In genomic region chr1:17502326-17502778, GRCh38 we compare ENCODE assay signal across 9 cellular contexts. TPM values are rescaled to one million over a fixed set of nuclear protein-coding genes. Genes with fewer than 3 reads are reported as not detected.
A peak's percentile ranks its signal among the peaks of the same experiment; 100 is the strongest.
DNase-seq lines count a peak whose midpoint lies in the region; ATAC-seq and TF ChIP-seq lines count a peak whose summit lies in the region.
"Had no signal": no experiment of that assay in that cellular context is flagged by ENCODE, and none has a peak within 500 bp of the region (broad histone marks: within the 10 kb centered on the region; RNA-seq: fewer than 3 reads in every experiment).

No MANE protein-coding gene starts in this region.

- no peaks in the 10 kb centered on the region for H3K9me3 Mint-ChIP-seq in activated T-helper 1 cell treated with anti-CD3 and anti-CD28 coated beads, Interleukin-12 subunit alpha, Interleukin-12 subunit beta, Interleukin-2, Interleukin-4 antibody, amounts not matched to agents 30 ng/mL and 10 ng/mL and 1 ng/mL, durations not matched to agents 14 hours and 24 hours and 36 hours

- no peaks in the 10 kb centered on the region for H3K4me1 Mint-ChIP-seq in activated T-helper 1 cell treated with anti-CD3 and anti-CD28 coated beads, Interleukin-12 subunit alpha, Interleukin-12 subunit beta, Interleukin-2, Interleukin-4 antibody, amounts not matched to agents 30 ng/mL and 10 ng/mL and 1 ng/mL, durations not matched to agents 14 hours and 24 hours and 36 hours (ENCODE audit: low read depth)
- H3K4me1 Mint-ChIP-seq: T-helper 17 cell had no signal

- H3K4me1 ChIP-seq in NT2/D1 (ENCODE audit: insufficient read depth, insufficient read length) (peaks cover 4% of the 10 kb centered on the region), gastroesophageal sphincter (peaks cover 0 to 17% (median 7%) of the 10 kb centered on the region in 3 donors), neutrophil (ENCODE audit: control insufficient read depth in 1 of 2, insufficient read depth in 1 of 2, low read depth in 1 of 2, low read length in 1 of 2) (no peaks in the 10 kb centered on the region), tibial artery (peaks cover 0 to 16% (median 11%) of the 10 kb centered on the region in 4 donors)

- H3K27ac ChIP-seq in gastroesophageal sphincter: peak overlapping the region; percentile 20 to 73 (median 64)
- H3K27ac ChIP-seq in neutrophil: no peak overlapping the region
- H3K27ac ChIP-seq in tibial artery: peak overlapping the region; percentile 76 to 81

- TF ChIP-seq CTCF in gastroesophageal sphincter (IDR thresholded peaks at IDR 0.05) (peak in 3 of 4 experiments; percentile 95 to 98 (median 95)), neutrophil (IDR thresholded peaks at IDR 0.05) (peak; percentile 32), tibial artery (IDR thresholded peaks at IDR 0.05) (peak; percentile 96 to 97)

- intact Hi-C loops in activated T-helper 1 cell treated with anti-CD3 and anti-CD28 coated beads, Interleukin-12 subunit alpha, Interleukin-12 subunit beta, Interleukin-2, Interleukin-4 antibody, amounts not matched to agents 30 ng/mL and 10 ng/mL and 1 ng/mL, durations not matched to agents 14 hours and 24 hours and 36 hours (cut with micrococcal nuclease): loop anchor here (1.0 kb wide), 1 partner anchor 104 kb away; no protein-coding TSS in a partner anchor
- intact Hi-C loops in tibial artery (cut with DNase I; ENCODE audit: low total_unique reads): loop anchor here (2.0 kb wide), 1 partner anchor 104 kb away; no protein-coding TSS in a partner anchor

- ATAC-seq in gastroesophageal sphincter: peak; percentile 96
- ATAC-seq in GM18868 (IDR thresholded peaks at IDR 0.05; ENCODE audit: unreplicated experiment): no peak
- ATAC-seq: T-helper 17 cell had no signal

- no peak for TF ChIP-seq EP300 in gastroesophageal sphincter (IDR thresholded peaks at IDR 0.05)

- no peak overlapping the region for H3K27ac Mint-ChIP-seq in activated T-helper 1 cell treated with anti-CD3 and anti-CD28 coated beads, Interleukin-12 subunit alpha, Interleukin-12 subunit beta, Interleukin-2, Interleukin-4 antibody, amounts not matched to agents 30 ng/mL and 10 ng/mL and 1 ng/mL, durations not matched to agents 14 hours and 24 hours and 36 hours
- H3K27ac Mint-ChIP-seq: T-helper 17 cell had no signal

- no peaks in the 10 kb centered on the region for H3K36me3 Mint-ChIP-seq in activated T-helper 1 cell treated with anti-CD3 and anti-CD28 coated beads, Interleukin-12 subunit alpha, Interleukin-12 subunit beta, Interleukin-2, Interleukin-4 antibody, amounts not matched to agents 30 ng/mL and 10 ng/mL and 1 ng/mL, durations not matched to agents 14 hours and 24 hours and 36 hours (ENCODE audit: low read depth)

- 0 to 3% methylated on average over 5 of the region's 12 CpGs for WGBS in gastroesophageal sphincter (ENCODE audit: low coverage in 1 of 2), 2 donors

- H3K4me3 ChIP-seq in NT2/D1 (ENCODE audit: insufficient read length, low read depth): no peak overlapping the region
- no peak overlapping the region for H3K4me3 ChIP-seq in gastroesophageal sphincter
- no peak overlapping the region for H3K4me3 ChIP-seq in neutrophil (ENCODE audit: low read depth in 1 of 2, low read length in 1 of 2)
- no peak overlapping the region for H3K4me3 ChIP-seq in tibial artery

- H3K27me3 ChIP-seq in NT2/D1 (ENCODE audit: insufficient read depth, insufficient read length) (no peaks in the 10 kb centered on the region), gastroesophageal sphincter (no peaks in the 10 kb centered on the region), neutrophil (peaks cover 24% of the 10 kb centered on the region), tibial artery (no peaks in the 10 kb centered on the region)

- H3K4me3 Mint-ChIP-seq in activated T-helper 1 cell treated with anti-CD3 and anti-CD28 coated beads, Interleukin-12 subunit alpha, Interleukin-12 subunit beta, Interleukin-2, Interleukin-4 antibody, amounts not matched to agents 30 ng/mL and 10 ng/mL and 1 ng/mL, durations not matched to agents 14 hours and 24 hours and 36 hours: no peak overlapping the region
- H3K4me3 Mint-ChIP-seq: T-helper 17 cell had no signal

- DNase-seq in D341Med (ENCODE audit: low spot score): peak; percentile 82
- peak; percentile 93 for DNase-seq in HT-29 (ENCODE audit: low spot score)
- peak; percentile 68 for DNase-seq in NT2/D1 (ENCODE audit: low read depth, low spot score)
- peak; percentile 37 for DNase-seq in activated T-helper 1 cell treated with anti-CD3 and anti-CD28 coated beads, Interleukin-12 subunit alpha, Interleukin-12 subunit beta, Interleukin-2, Interleukin-4 antibody, amounts not matched to agents 30 ng/mL and 10 ng/mL and 1 ng/mL, durations not matched to agents 14 hours and 24 hours and 36 hours (ENCODE audit: low spot score)
- DNase-seq in tibial artery: peak; percentile 94 to 96

- H3K9me3 ChIP-seq in NT2/D1 (ENCODE audit: insufficient read depth, low read length): peaks cover 13% of the 10 kb centered on the region; the same call in 1 of the 2 replicates
- no peaks in the 10 kb centered on the region for H3K9me3 ChIP-seq in gastroesophageal sphincter
- H3K9me3 ChIP-seq in neutrophil: no peaks in the 10 kb centered on the region
- H3K9me3 ChIP-seq in tibial artery: no peaks in the 10 kb centered on the region

- no peaks in the 10 kb centered on the region for H3K36me3 ChIP-seq in NT2/D1 (ENCODE audit: insufficient read depth, insufficient read length, low read length)
- no peaks in the 10 kb centered on the region for H3K36me3 ChIP-seq in gastroesophageal sphincter
- no peaks in the 10 kb centered on the region for H3K36me3 ChIP-seq in neutrophil
- H3K36me3 ChIP-seq in tibial artery: no peaks in the 10 kb centered on the region

- TF ChIP-seq POLR2A in gastroesophageal sphincter (IDR thresholded peaks at IDR 0.05): no peak

- no peak overlapping the region for H3K9ac ChIP-seq in NT2/D1 (ENCODE audit: insufficient read length, low read depth)

- H3K27me3 Mint-ChIP-seq in activated T-helper 1 cell treated with anti-CD3 and anti-CD28 coated beads, Interleukin-12 subunit alpha, Interleukin-12 subunit beta, Interleukin-2, Interleukin-4 antibody, amounts not matched to agents 30 ng/mL and 10 ng/mL and 1 ng/mL, durations not matched to agents 14 hours and 24 hours and 36 hours (ENCODE audit: insufficient read depth): peaks cover 2% of the 10 kb centered on the region

RNA-seq across cellular contexts. Expression of gene ARHGEF10L, which starts 37.1 kb away (rescaled TPM):
- total RNA-seq in HT-29 (2014; rRNA removed; shearing (Covaris generic)): 54.2 and 56.1 TPM in 2 replicates
- not detected in 2 replicates for total RNA-seq in activated T-helper 1 cell treated with anti-CD3 and anti-CD28 coated beads, Interleukin-12 subunit alpha, Interleukin-12 subunit beta, Interleukin-2, Interleukin-4 antibody, amounts not matched to agents 30 ng/mL and 10 ng/mL and 1 ng/mL, durations not matched to agents 14 hours and 24 hours and 36 hours
- 10 to 100 TPM; 50.9 to 97.0 (median 80.3) TPM for total RNA-seq in gastroesophageal sphincter

Comparison
In these comparisons a context has a peak if more than half of its experiments do, and no peak if none do; other contexts are left out.
1. DNase-seq: peak in every context shown above with its lines; median percentile 95 in tibial artery; 93 in HT-29; 82 in D341Med; 68 in NT2/D1; 37 in activated T-helper 1 cell treated with anti-CD3 and anti-CD28 coated beads, Interleukin-12 subunit alpha, Interleukin-12 subunit beta, Interleukin-2, Interleukin-4 antibody, amounts not matched to agents 30 ng/mL and 10 ng/mL and 1 ng/mL, durations not matched to agents 14 hours and 24 hours and 36 hours.
2. CTCF ChIP-seq: peak in every context shown above with its lines; median percentile 96 in tibial artery; 95 in gastroesophageal sphincter; 32 in neutrophil.
3. RNA of gene ARHGEF10L, which starts 37.1 kb away (total RNA-seq): 50.9 to 97.0 TPM in gastroesophageal sphincter and 54.2 to 56.1 TPM in HT-29; not detected in activated T-helper 1 cell treated with anti-CD3 and anti-CD28 coated beads, Interleukin-12 subunit alpha, Interleukin-12 subunit beta, Interleukin-2, Interleukin-4 antibody, amounts not matched to agents 30 ng/mL and 10 ng/mL and 1 ng/mL, durations not matched to agents 14 hours and 24 hours and 36 hours; every median in the first group is over 10 times any median in the second.